Comparison of ENCODE assay signal across 17 cellular contexts in the genomic region with DNA sequence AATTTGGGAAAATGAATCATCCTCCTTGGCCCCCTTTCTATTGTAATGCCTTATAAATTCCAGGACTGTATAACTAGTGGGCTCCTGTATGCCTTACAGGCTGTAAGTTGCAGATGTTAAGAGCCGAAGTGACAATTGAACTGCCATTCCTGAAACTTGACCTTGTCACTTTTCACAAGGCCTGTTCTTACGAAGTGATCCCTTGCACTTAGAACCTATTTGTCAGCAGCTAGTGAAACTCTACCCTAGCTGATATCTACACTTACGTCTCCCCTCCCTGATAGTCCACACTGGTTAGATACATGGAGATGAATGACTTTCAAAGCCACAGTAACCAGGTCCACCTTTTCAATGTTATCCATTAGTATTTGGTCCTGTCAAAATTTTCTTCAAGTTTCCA.
DNase-seq lines count a peak whose midpoint lies in the region; ATAC-seq, FAIRE-seq and TF ChIP-seq lines count a peak whose summit lies in the region.
"Had no signal": no experiment of that assay in that cellular context is flagged by ENCODE, and none has a peak within 500 bp of the region (broad histone marks: within the 10 kb centered on the region; RNA-seq: fewer than 3 reads in every experiment).

No MANE protein-coding gene starts in this region.

- intact Hi-C loops in HCT116 (cut with micrococcal nuclease) (no loop called here), PC-9 (cut with micrococcal nuclease; ENCODE audit: unreplicated experiment) (loop anchor here (5.0 kb wide), 1 partner anchor 663 kb away; no protein-coding TSS in a partner anchor), esophagus muscularis mucosa (cut with DNase I) (no loop called here)

- H3K4me1 ChIP-seq in HCT116 (ENCODE audit: control insufficient read depth in 1 of 2, insufficient read depth in 2 of 2, low read length in 2 of 2) (peaks cover 39 to 42% of the 10 kb centered on the region in 2 experiments), PC-9 (replicated peaks; ENCODE audit: insufficient read depth) (peaks cover 24% of the 10 kb centered on the region), esophagus muscularis mucosa (peaks cover 34 to 38% (median 38%) of the 10 kb centered on the region in 4 donors), small intestine (ENCODE audit: control insufficient read depth in 2 of 2, insufficient read depth in 1 of 2, low read depth in 1 of 2, low read length in 1 of 2) (peaks cover 2 to 6% of the 10 kb centered on the region in 2 donors)

- TF ChIP-seq CTCF in HCT116 (IDR thresholded peaks at IDR 0.05 in 2 of 3, conservative IDR thresholded peaks at IDR 0.05 in 1 of 3; ENCODE audit: borderline replicate concordance in 1 of 3, insufficient read depth in 1 of 3, low read depth in 2 of 3, low read length in 2 of 3) (no peak), PC-9 (conservative IDR thresholded peaks at IDR 0.05) (no peak), esophagus muscularis mucosa (IDR thresholded peaks at IDR 0.05) (no peak)

- BruUV-seq in HCT116 (replicated peaks; lab: Mats Ljungman, UMichigan) (no TSS peak), PC-9 (replicated peaks; lab: Mats Ljungman, UMichigan) (no TSS peak)

- ATAC-seq in HCT116 = no peak
- ATAC-seq: CD8-positive, alpha-beta T cell; GM12878 had no signal

- H3K9me3 ChIP-seq in HCT116 (ENCODE audit: control insufficient read depth in 1 of 2, insufficient read depth in 1 of 2, low read depth in 1 of 2, low read length in 2 of 2) (no peaks in the 10 kb centered on the region), PC-9 (ENCODE audit: insufficient read depth, low read depth) (peaks cover 4% of the 10 kb centered on the region; the same call in 1 of the 2 replicates), esophagus muscularis mucosa (no peaks in the 10 kb centered on the region), small intestine (ENCODE audit: control insufficient read depth, low read depth) (no peaks in the 10 kb centered on the region)

- H3K9me2 ChIP-seq in HCT116 (ENCODE audit: insufficient read depth) = no peaks in the 10 kb centered on the region
- H3K9me2 ChIP-seq in PC-9 (ENCODE audit: insufficient read depth) = no peaks in the 10 kb centered on the region

- H2AFZ ChIP-seq in HCT116 (ENCODE audit: low read depth, low read length, poor library complexity, severe bottlenecking) = peak overlapping the region; percentile 79
- H2AFZ ChIP-seq in PC-9 = no peak overlapping the region
- H2AFZ ChIP-seq: GM23248 had no signal

- 66% methylated on average over 3 of the region's 3 CpGs for WGBS in esophagus muscularis mucosa
- WGBS in small intestine, 3 donors = 19 to 67% (median 49%) methylated on average over 3 of the region's 3 CpGs

- no peak for TF ChIP-seq POLR2A in HCT116 (IDR thresholded peaks at IDR 0.05; ENCODE audit: borderline replicate concordance, extremely low read depth, insufficient read depth, insufficient read length)
- no peak for TF ChIP-seq POLR2A in esophagus muscularis mucosa (IDR thresholded peaks at IDR 0.05; ENCODE audit: low read depth)

- no peaks in the 10 kb centered on the region for H4K20me1 ChIP-seq in HCT116 (ENCODE audit: insufficient read depth)
- no peaks in the 10 kb centered on the region for H4K20me1 ChIP-seq in PC-9 (ENCODE audit: insufficient read depth)
- H4K20me1 ChIP-seq: BLaER1 treated with 17β-estradiol and CSF1 and Interleukin-3, amounts not matched to agents 10 nM and 100 nM had no signal

- no peak for TF ChIP-seq EP300 in esophagus muscularis mucosa (IDR thresholded peaks at IDR 0.05)

- H3K4me2 ChIP-seq in HCT116 (ENCODE audit: low read length) (peak overlapping the region; percentile 11; the same call in 1 of the 2 replicates), PC-9 (peak overlapping the region; percentile 8; the same call in 1 of the 2 replicates)

- RAD21 ChIA-PET in HCT116 (lab: Charles Lee; ENCODE audit: low non-redundant PET in 1 of 2, low total read pairs in 2 of 2, uncharacterized antibody in 2 of 2, unreplicated experiment in 2 of 2) = no interaction called here

- peak overlapping the region; percentile 62 for H3K27ac ChIP-seq in HCT116 (ENCODE audit: low read depth, low read length)
- H3K27ac ChIP-seq in PC-9 = no peak overlapping the region
- H3K27ac ChIP-seq in esophagus muscularis mucosa (replicated peaks in 1 of 4) = no peak overlapping the region
- H3K27ac ChIP-seq in small intestine (ENCODE audit: low read depth in 1 of 2, low read length in 1 of 2) = no peak overlapping the region
- H3K27ac ChIP-seq: GM23248 had no signal

- H3K27me3 ChIP-seq in HCT116 (ENCODE audit: insufficient read depth, low read length) (no peaks in the 10 kb centered on the region), PC-9 (ENCODE audit: insufficient read depth, low read depth) (no peaks in the 10 kb centered on the region), esophagus muscularis mucosa (no peaks in the 10 kb centered on the region), small intestine (ENCODE audit: control insufficient read depth in 2 of 2, insufficient read depth in 2 of 2, low read length in 2 of 2) (no peaks in the 10 kb centered on the region), H7 (ENCODE audit: control insufficient read depth, insufficient read depth, low read length) (no peaks in the 10 kb centered on the region)

- no peaks in the 10 kb centered on the region for H3K79me2 ChIP-seq in HCT116 (ENCODE audit: insufficient read depth, low read length)
- no peaks in the 10 kb centered on the region for H3K79me2 ChIP-seq in PC-9 (ENCODE audit: low read depth)

- DNase-seq in HCT116 (ENCODE audit: low read depth, low spot score) (no peak), PC-9 (no peak), esophagus muscularis mucosa (ENCODE audit: extremely low spot score) (peak; percentile 21), small intestine (peak; percentile 62), H7 (no peak), amniotic stem cell (lab: John Stamatoyannopoulos, UW) (no peak), kidney tubule cell (ENCODE audit: low spot score) (no peak)
- DNase-seq: Calu3; CD8-positive, alpha-beta T cell; DND-41; EL; GM23248 had no signal

- CTCF ChIA-PET in HCT116 (lab: Charles Lee) = no interaction called here
- CTCF ChIA-PET in PC-9 (lab: Charles Lee) = no interaction called here

- no peak for TF ChIP-seq RAD21 in HCT116 (IDR thresholded peaks at IDR 0.05; ENCODE audit: low read depth)

- no peak for FAIRE-seq in small intestine (lab: Jason Lieb, UNC)
- FAIRE-seq: GM12878, GM19239, H54, HTR-8/SVneo had no signal

- no peaks in the 10 kb centered on the region for H3F3A ChIP-seq in PC-9 (ENCODE audit: insufficient read depth, low read depth)

- no peak overlapping the region for H3K9ac ChIP-seq in HCT116 (ENCODE audit: low read length)
- H3K9ac ChIP-seq: BLaER1 treated with 17β-estradiol and CSF1 and Interleukin-3, amounts not matched to agents 10 nM and 100 nM; GM23248 had no signal

- H3K4me3 ChIP-seq in HCT116 (replicated peaks in 1 of 2; ENCODE audit: low read depth in 1 of 2, low read length in 2 of 2) (no peak overlapping the region), PC-9 (no peak overlapping the region), esophagus muscularis mucosa (no peak overlapping the region), small intestine (ENCODE audit: low read depth in 1 of 2, low read length in 2 of 2) (no peak overlapping the region), H7 (ENCODE audit: insufficient read depth, low read depth, low read length) (no peak overlapping the region)
- H3K4me3 ChIP-seq: BLaER1 treated with 17β-estradiol and CSF1 and Interleukin-3, amounts not matched to agents 10 nM and 100 nM; GM12878; GM23248 had no signal

- H3K36me3 ChIP-seq in HCT116 (ENCODE audit: control insufficient read depth in 1 of 2, insufficient read depth in 2 of 2, low read length in 2 of 2) (no peaks in the 10 kb centered on the region), PC-9 (ENCODE audit: low read depth) (no peaks in the 10 kb centered on the region), esophagus muscularis mucosa (no peaks in the 10 kb centered on the region), small intestine (ENCODE audit: control insufficient read depth in 2 of 2, insufficient read depth in 2 of 2, low read length in 2 of 2) (no peaks in the 10 kb centered on the region), H7 (replicated peaks; ENCODE audit: control insufficient read depth, insufficient read depth, low read length) (no peaks in the 10 kb centered on the region)
- H3K36me3 ChIP-seq: BLaER1 treated with 17β-estradiol and CSF1 and Interleukin-3, amounts not matched to agents 10 nM and 100 nM had no signal

- POLR2A ChIA-PET in HCT116 (lab: Charles Lee) = no interaction called here
- POLR2A ChIA-PET in PC-9 (lab: Charles Lee; ENCODE audit: unreplicated experiment) = no interaction called here

TF ChIP-seq in HCT116, 20 proteins besides CTCF, POLR2A, EP300 and RAD21:
- TF ChIP-seq CBX3 (IDR thresholded peaks at IDR 0.05; ENCODE audit: low read depth) (no peak), FOSL1 (IDR thresholded peaks at IDR 0.05; ENCODE audit: low read depth) (no peak), ELF1 (IDR thresholded peaks at IDR 0.05; ENCODE audit: borderline replicate concordance, low read depth) (no peak), SP1 (IDR thresholded peaks at IDR 0.05; ENCODE audit: low read depth) (no peak), REST (IDR thresholded peaks at IDR 0.05; ENCODE audit: low read depth) (no peak)
TF ChIP-seq in HCT116: peak in this region for 0.

Comparison
In these comparisons a context has a peak if more than half of its experiments do, and no peak if none do; other contexts are left out.
1. DNase-seq: peak in esophagus muscularis mucosa (single experiment) and small intestine (single experiment); none in HCT116 (single experiment), PC-9 (0 of 2), H7 (single experiment), amniotic stem cell (single experiment) and kidney tubule cell (single experiment).